ENCODE assay signal across 12 cellular contexts in the genomic region with DNA sequence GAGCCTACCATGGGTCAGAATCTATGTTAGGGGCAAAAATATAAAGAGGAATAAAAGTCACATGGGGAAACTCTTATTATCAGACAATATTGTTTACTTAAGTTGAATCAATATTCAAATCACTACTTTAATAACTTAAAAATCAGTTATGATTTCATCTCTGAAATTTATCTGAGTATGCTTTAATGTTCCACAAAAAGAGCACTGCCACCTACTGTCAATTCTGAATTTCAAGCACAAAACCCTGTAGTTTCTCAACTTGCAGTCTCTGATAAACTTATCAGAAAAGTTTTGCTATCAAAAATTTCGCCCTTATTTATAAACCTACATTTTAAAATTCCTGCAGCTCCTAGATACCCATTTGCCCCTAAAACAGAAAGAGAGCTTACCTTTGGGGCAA. TPM values are rescaled to one million over a fixed set of nuclear protein-coding genes. Genes with fewer than 3 reads are reported as not detected.
DNase-seq lines count a peak whose midpoint lies in the region; ATAC-seq, FAIRE-seq and TF ChIP-seq lines count a peak whose summit lies in the region.
"Had no signal": no experiment of that assay in that cellular context is flagged by ENCODE, and none has a peak within 500 bp of the region (broad histone marks: within the 10 kb centered on the region; RNA-seq: fewer than 3 reads in every experiment).

No MANE protein-coding gene starts in this region.

- no peaks in the 10 kb centered on the region for H4K20me1 ChIP-seq in HepG2 (ENCODE audit: insufficient read depth, low read length)

- H3K9me3 ChIP-seq in liver (ENCODE audit: control insufficient read depth in 4 of 4, low read length in 3 of 4) (no peaks in the 10 kb centered on the region), HepG2 (ENCODE audit: low read length) (no peaks in the 10 kb centered on the region)
- H3K9me3 ChIP-seq: tibial nerve had no signal

- TF ChIP-seq EP300 in HepG2 (IDR thresholded peaks at IDR 0.05; ENCODE audit: low read depth in 2 of 2, low read length in 2 of 2) (no peak), HepG2 (CRISPR knock-in tag; IDR thresholded peaks at IDR 0.05; ENCODE audit: borderline replicate concordance) (no peak)

- no peak overlapping the region for H3K4me2 ChIP-seq in HepG2 (ENCODE audit: low read depth, low read length)

- TF ChIP-seq RAD21 in liver (IDR thresholded peaks at IDR 0.05), result peak; percentile 28 to 31
- no peak for TF ChIP-seq RAD21 in HepG2 (CRISPR knock-in tag; IDR thresholded peaks at IDR 0.05)

- TF ChIP-seq CTCF in liver (IDR thresholded peaks at IDR 0.05; ENCODE audit: low read depth, low read length, missing input control) (no peak), HepG2 (CRISPR knock-in tag; IDR thresholded peaks at IDR 0.05) (no peak), fibroblast of mammary gland (conservative IDR thresholded peaks at IDR 0.05; ENCODE audit: control insufficient read depth, insufficient read depth, low read depth, low read length) (peak; percentile 32)

- H3K9ac ChIP-seq in liver (ENCODE audit: low read depth in 1 of 2, low read length in 2 of 2), result no peak overlapping the region
- no peak overlapping the region for H3K9ac ChIP-seq in HepG2 (ENCODE audit: insufficient read depth, low read depth, low read length)

- DNase-seq in HepG2 (ENCODE audit: low spot score) (no peak), OCI-M1 (lab: John Stamatoyannopoulos, UW) (peak; percentile 31), fibroblast of mammary gland (ENCODE audit: low read depth) (peak; percentile 7), NCI-H146 treated with DMSO at 0.1 percent for 48 hours (lab: John Stamatoyannopoulos, UW; ENCODE audit: unreplicated experiment) (no peak)
- DNase-seq: NCI-H82, nucleus accumbens, T-helper 17 cell had no signal

- no peaks in the 10 kb centered on the region for H3K79me2 ChIP-seq in HepG2 (ENCODE audit: insufficient read depth, low read length)

- BruUV-seq in HepG2 (replicated peaks; lab: Mats Ljungman, UMichigan), result no TSS peak

- CTCF ChIA-PET in HepG2 (lab: Yijun Ruan, JAX; ENCODE audit: low intra/inter-chr PET ratio, low total read pairs), result no interaction called here

- no peak overlapping the region for H2AFZ ChIP-seq in HepG2 (ENCODE audit: low read length)

- H3K36me3 ChIP-seq in liver (ENCODE audit: control insufficient read depth in 4 of 4, insufficient read depth in 3 of 4, low read depth in 1 of 4, low read length in 3 of 4), result peaks cover 3 to 27% (median 11%) of the 10 kb centered on the region in 4 donors
- H3K36me3 ChIP-seq in HepG2 (replicated peaks in 1 of 2; ENCODE audit: control insufficient read depth in 1 of 2, insufficient read depth in 2 of 2, low read length in 2 of 2), result peaks cover 2 to 29% of the 10 kb centered on the region in 2 experiments; a peak in 4 of 5 replicates

- H3K27me3 ChIP-seq in liver (ENCODE audit: control insufficient read depth in 4 of 4, insufficient read depth in 4 of 4, low read length in 3 of 4), result no peaks in the 10 kb centered on the region
- H3K27me3 ChIP-seq in HepG2 (ENCODE audit: control insufficient read depth in 1 of 2, insufficient read depth in 2 of 2, low read length in 2 of 2), result no peaks in the 10 kb centered on the region
- H3K27me3 ChIP-seq: tibial nerve had no signal

- H3K27ac ChIP-seq in liver (ENCODE audit: low read depth in 1 of 2, low read length in 2 of 2), result no peak overlapping the region
- H3K27ac ChIP-seq in HepG2 (ENCODE audit: extremely low read length, insufficient read depth, low read length), result no peak overlapping the region
- H3K27ac ChIP-seq: tibial nerve had no signal

- no peak for FAIRE-seq in HepG2 (lab: Jason Lieb, UNC)

- ATAC-seq in HepG2 (no peak), GM18505 (IDR thresholded peaks at IDR 0.05; ENCODE audit: unreplicated experiment) (no peak), HG03196 (IDR thresholded peaks at IDR 0.05; ENCODE audit: unreplicated experiment) (no peak), GM18909 (IDR thresholded peaks at IDR 0.05; ENCODE audit: poor library complexity, unreplicated experiment) (no peak)
- ATAC-seq: T-helper 17 cell had no signal

- in situ Hi-C loops in HepG2 (cut with HindIII; ENCODE audit: extremely low pct_ligation_motif_present, low pct_unique_long_range_greater_than_20kb), result no loop called here

- 83% methylated on average over 1 of the region's 1 CpG for WGBS in liver
- 91% methylated on average over 1 of the region's 1 CpG for WGBS in HepG2 (ENCODE audit: low lambda C conversion rate)

- TF ChIP-seq POLR2A in HepG2 (IDR thresholded peaks at IDR 0.05; ENCODE audit: insufficient read depth in 1 of 2, low read depth in 2 of 2, low read length in 2 of 2) (no peak), GM18505 (IDR thresholded peaks at IDR 0.05; ENCODE audit: borderline replicate concordance, extremely low read depth, insufficient read depth, insufficient read length) (no peak)

- H3K4me3 ChIP-seq in liver (ENCODE audit: low read depth in 1 of 3, low read length in 3 of 3), result no peak overlapping the region
- H3K4me3 ChIP-seq in HepG2 (replicated peaks in 1 of 3; ENCODE audit: insufficient read depth in 1 of 3, low read depth in 2 of 3, low read length in 3 of 3), result no peak overlapping the region
- no peak overlapping the region for H3K4me3 ChIP-seq in fibroblast of mammary gland (ENCODE audit: control insufficient read depth, low read depth, low read length)
- H3K4me3 ChIP-seq: tibial nerve had no signal

- intact Hi-C loops in HepG2 (cut with micrococcal nuclease; ENCODE audit: unreplicated experiment), result loop anchor here (5.0 kb wide), 1 partner anchor 47 kb away; no protein-coding TSS in a partner anchor

- POLR2A ChIA-PET in HepG2 (lab: Yijun Ruan, JAX), result no interaction called here

- peaks cover 0 to 4% (median 3%) of the 10 kb centered on the region in 4 donors for H3K4me1 ChIP-seq in liver (ENCODE audit: control insufficient read depth in 4 of 4, insufficient read depth in 4 of 4, low read length in 3 of 4)
- no peaks in the 10 kb centered on the region for H3K4me1 ChIP-seq in HepG2 (ENCODE audit: insufficient read depth, low read length)

TF ChIP-seq in liver, 16 proteins besides CTCF, POLR2A, EP300 and RAD21:
- TF ChIP-seq EGR1 (IDR thresholded peaks at IDR 0.05; ENCODE audit: low read depth in 2 of 2) (no peak), RXRA (IDR thresholded peaks at IDR 0.05) (no peak), YY1 (IDR thresholded peaks at IDR 0.05) (no peak), TAF1 (conservative IDR thresholded peaks at IDR 0.05) (no peak)

TF ChIP-seq in HepG2, 621 proteins besides CTCF, POLR2A, EP300 and RAD21 (continues in another document):
- TF ChIP-seq, protein P1, sequence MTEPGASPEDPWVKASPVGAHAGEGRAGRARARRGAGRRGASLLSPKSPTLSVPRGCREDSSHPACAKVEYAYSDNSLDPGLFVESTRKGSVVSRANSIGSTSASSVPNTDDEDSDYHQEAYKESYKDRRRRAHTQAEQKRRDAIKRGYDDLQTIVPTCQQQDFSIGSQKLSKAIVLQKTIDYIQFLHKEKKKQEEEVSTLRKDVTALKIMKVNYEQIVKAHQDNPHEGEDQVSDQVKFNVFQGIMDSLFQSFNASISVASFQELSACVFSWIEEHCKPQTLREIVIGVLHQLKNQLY (CRISPR knock-in tag; IDR thresholded peaks at IDR 0.05), result no peak
- TF ChIP-seq, protein P2, sequence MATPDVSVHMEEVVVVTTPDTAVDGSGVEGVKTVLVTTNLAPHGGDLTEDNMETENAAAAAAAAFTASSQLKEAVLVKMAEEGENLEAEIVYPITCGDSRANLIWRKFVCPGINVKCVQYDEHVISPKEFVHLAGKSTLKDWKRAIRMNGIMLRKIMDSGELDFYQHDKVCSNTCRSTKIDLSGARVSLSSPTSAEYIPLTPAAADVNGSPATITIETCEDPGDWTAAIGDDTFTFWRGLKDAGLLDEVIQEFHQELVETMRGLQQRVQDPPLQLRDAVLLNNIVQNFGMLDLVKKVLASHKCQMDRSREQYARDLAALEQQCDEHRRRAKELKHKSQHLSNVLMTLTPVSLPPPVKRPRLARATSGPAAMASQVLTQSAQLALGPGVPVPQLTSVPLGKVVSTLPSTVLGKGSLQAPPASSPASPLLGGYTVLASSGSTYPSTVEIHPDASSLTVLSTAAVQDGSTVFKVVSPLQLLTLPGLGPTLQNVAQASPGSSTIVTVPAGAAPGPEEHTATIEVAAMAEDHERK (CRISPR knock-in tag; IDR thresholded peaks at IDR 0.05; ENCODE audit: low read depth), result no peak
- TF ChIP-seq ZNF562 (CRISPR knock-in tag; IDR thresholded peaks at IDR 0.05; ENCODE audit: borderline replicate concordance) (no peak), TARDBP (CRISPR knock-in tag; IDR thresholded peaks at IDR 0.05) (no peak), SCMH1 (CRISPR knock-in tag; IDR thresholded peaks at IDR 0.05; ENCODE audit: borderline replicate concordance) (no peak)

RNA-seq across cellular contexts. Expression of a gene that starts 47.3 kb away (rescaled TPM):
- total RNA-seq in liver (10 to 100 TPM; 49.1 to 58.7 TPM), HepG2 (2016; rRNA removed; fragmentation: Illumina TruSeq; extraction: Trizol) (63.1 and 93.4 TPM in 2 replicates)
- polyA plus RNA-seq in liver (100 to 1,000 TPM in 1 of 2 donors, 10 to 100 TPM in 1; 19.9 to 116 TPM), HepG2 (2011; rRNA removed) (12.7 and 20.7 TPM in 2 replicates)
- total RNA-seq in HepG2 (2016; cell fraction: cytosol; rRNA removed; fragmentation: Illumina TruSeq; extraction: Trizol; ENCODE audit: low read depth), result 6.5 and 8.1 TPM in 2 replicates
- total RNA-seq in HepG2 (2016; cell fraction: insoluble cytoplasmic fraction; rRNA removed; fragmentation: Illumina TruSeq; extraction: Trizol), result 58.8 and 76.9 TPM in 2 replicates
- 20.6 and 25.7 TPM in 2 replicates for total RNA-seq in HepG2 (2016; cell fraction: membrane; rRNA removed; fragmentation: Illumina TruSeq; extraction: Trizol)
- total RNA-seq in HepG2 (2016; cell fraction: nucleus; rRNA removed; fragmentation: Illumina TruSeq; extraction: Trizol), result 32.3 and 40.7 TPM in 2 replicates
- polyA plus RNA-seq in HepG2 (2011; cell fraction: cytosol; rRNA removed), result 7.4 and 9.4 TPM in 2 replicates
- polyA plus RNA-seq in HepG2 (2011; cell fraction: nucleus; rRNA removed), result 5.0 and 8.0 TPM in 2 replicates
- 41.4 and 47.6 TPM in 2 replicates for polyA plus RNA-seq in HepG2 (2012)
- polyA plus RNA-seq in HepG2 (2016; cell fraction: cytosol; fragmentation: Illumina TruSeq; extraction: Trizol; ENCODE audit: low read depth), result 3.3 and 3.9 TPM in 2 replicates
- 55.3 and 66.3 TPM in 2 replicates for polyA plus RNA-seq in HepG2 (2016; cell fraction: insoluble cytoplasmic fraction; fragmentation: Illumina TruSeq; extraction: Trizol; ENCODE audit: low read depth)
- 8.9 and 11.8 TPM in 2 replicates for polyA plus RNA-seq in HepG2 (2016; cell fraction: membrane; fragmentation: Illumina TruSeq; extraction: Trizol; ENCODE audit: low read depth)
- 25.6 and 30.3 TPM in 2 replicates for polyA plus RNA-seq in HepG2 (2016; cell fraction: nucleus; fragmentation: Illumina TruSeq; extraction: Trizol; ENCODE audit: insufficient read depth, low read depth)
- 16.4 and 35.5 TPM in 2 replicates for polyA minus RNA-seq in HepG2 (2011; rRNA and poly(A)+ RNA removed; ENCODE audit: low replicate concordance)
- polyA minus RNA-seq in HepG2 (2011; cell fraction: cytosol; rRNA and poly(A)+ RNA removed), result 38.8 and 46.6 TPM in 2 replicates
- 29.5 and 31.2 TPM in 2 replicates for polyA minus RNA-seq in HepG2 (2011; cell fraction: nucleus; rRNA and poly(A)+ RNA removed)

Comparison
In these comparisons a context has a peak if more than half of its experiments do, and no peak if none do; other contexts are left out.
1. DNase-seq: peak in OCI-M1 (single experiment) and fibroblast of mammary gland (single experiment); none in HepG2 (single experiment) and NCI-H146 treated with DMSO at 0.1 percent for 48 hours (single experiment).